ENCODE assay signal across 8 cellular contexts in genomic region chr2:111116843-111117665, GRCh38. TPM values are rescaled to one million over a fixed set of nuclear protein-coding genes. Genes with fewer than 3 reads are reported as not detected.
DNase-seq lines count a peak whose midpoint lies in the region; ATAC-seq and TF ChIP-seq lines count a peak whose summit lies in the region.

No MANE protein-coding gene starts in this region.

- H3K4me1 Mint-ChIP-seq in stimulated activated memory B cell treated with anti-CD40 and anti-IgM and Interleukin-4, amounts not matched to agents 10 μg/mL and 1 μg/mL and 100 μg/mL, for 72 hours, result peaks cover 41% of the 10 kb centered on the region

- peak; percentile 85 to 92 (median 85) for TF ChIP-seq CTCF in esophagus muscularis mucosa (IDR thresholded peaks at IDR 0.05)

- H3K27me3 ChIP-seq in esophagus muscularis mucosa (peaks cover 3 to 84% (median 7%) of the 10 kb centered on the region in 4 donors), mucosa of stomach (ENCODE audit: control insufficient read depth, insufficient read depth, low read length) (peaks cover 62% of the 10 kb centered on the region)

- H3K36me3 Mint-ChIP-seq in stimulated activated memory B cell treated with anti-CD40 and anti-IgM and Interleukin-4, amounts not matched to agents 10 μg/mL and 1 μg/mL and 100 μg/mL, for 72 hours, result peaks cover 12% of the 10 kb centered on the region

- H3K36me3 ChIP-seq in esophagus muscularis mucosa (no peaks in the 10 kb centered on the region), mucosa of stomach (ENCODE audit: control insufficient read depth, insufficient read depth, low read length) (no peaks in the 10 kb centered on the region)

- H3K4me1 ChIP-seq in esophagus muscularis mucosa, result peaks cover 44 to 51% (median 48%) of the 10 kb centered on the region in 4 donors
- peaks cover 42% of the 10 kb centered on the region for H3K4me1 ChIP-seq in mucosa of stomach (ENCODE audit: control insufficient read depth, insufficient read depth, low read length)

- H3K9me3 ChIP-seq in esophagus muscularis mucosa, result no peaks in the 10 kb centered on the region
- no peaks in the 10 kb centered on the region for H3K9me3 ChIP-seq in mucosa of stomach (ENCODE audit: control insufficient read depth, low read length)

- no peak for TF ChIP-seq POLR2A in esophagus muscularis mucosa (IDR thresholded peaks at IDR 0.05; ENCODE audit: low read depth)

- H3K4me3 ChIP-seq in esophagus muscularis mucosa, result peak overlapping the region; percentile 82 to 92 (median 84)
- H3K4me3 ChIP-seq in mucosa of stomach (ENCODE audit: low read length), result peak overlapping the region; percentile 44

- TF ChIP-seq EP300 in esophagus muscularis mucosa (IDR thresholded peaks at IDR 0.05), result no peak

- intact Hi-C loops in esophagus muscularis mucosa (cut with DNase I), result loop anchor here (10.0 kb wide), 1 partner anchor 588 kb away; no protein-coding TSS in a partner anchor

- no peaks in the 10 kb centered on the region for H3K9me3 Mint-ChIP-seq in stimulated activated memory B cell treated with anti-CD40 and anti-IgM and Interleukin-4, amounts not matched to agents 10 μg/mL and 1 μg/mL and 100 μg/mL, for 72 hours

- WGBS in esophagus muscularis mucosa, result 8% methylated on average over 30 of the region's 33 CpGs

- H3K27me3 Mint-ChIP-seq in stimulated activated memory B cell treated with anti-CD40 and anti-IgM and Interleukin-4, amounts not matched to agents 10 μg/mL and 1 μg/mL and 100 μg/mL, for 72 hours, result peaks cover 25% of the 10 kb centered on the region

- H3K9ac ChIP-seq in mucosa of stomach (ENCODE audit: low read length), result no peak overlapping the region

- peak overlapping the region; percentile 91 for H3K27ac Mint-ChIP-seq in stimulated activated memory B cell treated with anti-CD40 and anti-IgM and Interleukin-4, amounts not matched to agents 10 μg/mL and 1 μg/mL and 100 μg/mL, for 72 hours

- peak; percentile 18 for ATAC-seq in stimulated activated memory B cell treated with anti-CD40 and anti-IgM and Interleukin-4, amounts not matched to agents 10 μg/mL and 1 μg/mL and 100 μg/mL, for 72 hours

- peak overlapping the region; percentile 85 for H3K4me3 Mint-ChIP-seq in stimulated activated memory B cell treated with anti-CD40 and anti-IgM and Interleukin-4, amounts not matched to agents 10 μg/mL and 1 μg/mL and 100 μg/mL, for 72 hours

- DNase-seq in DMS114 treated with DMSO at 0.1 percent for 48 hours (lab: John Stamatoyannopoulos, UW; ENCODE audit: unreplicated experiment) (peak; percentile 30), HuH-7 (ENCODE audit: low spot score) (peak; percentile 98), OCI-M1 (lab: John Stamatoyannopoulos, UW) (peak; percentile 59), esophagus muscularis mucosa (ENCODE audit: extremely low spot score) (peak; percentile 91), mesenteric fat pad (ENCODE audit: low spot score) (no peak)
- DNase-seq in activated T-cell treated with anti-CD3 and anti-CD28 coated beads, Interleukin-2, amount 50 U/mL, for 48 hours, result peak; percentile 79 to 80

- no peak overlapping the region for H3K27ac ChIP-seq in esophagus muscularis mucosa (replicated peaks in 1 of 4)

RNA-seq across cellular contexts. Expression of gene BCL2L11, which starts 3.7 kb away (rescaled TPM):
- total RNA-seq in esophagus muscularis mucosa (10 to 100 TPM in 3 of 4 donors, 1 to 10 TPM in 1; 8.9 to 16.6 (median 13.0) TPM), mesenteric fat pad (9.0 TPM)
